23 cellular contexts compared by ENCODE assay signal in the genomic region with DNA sequence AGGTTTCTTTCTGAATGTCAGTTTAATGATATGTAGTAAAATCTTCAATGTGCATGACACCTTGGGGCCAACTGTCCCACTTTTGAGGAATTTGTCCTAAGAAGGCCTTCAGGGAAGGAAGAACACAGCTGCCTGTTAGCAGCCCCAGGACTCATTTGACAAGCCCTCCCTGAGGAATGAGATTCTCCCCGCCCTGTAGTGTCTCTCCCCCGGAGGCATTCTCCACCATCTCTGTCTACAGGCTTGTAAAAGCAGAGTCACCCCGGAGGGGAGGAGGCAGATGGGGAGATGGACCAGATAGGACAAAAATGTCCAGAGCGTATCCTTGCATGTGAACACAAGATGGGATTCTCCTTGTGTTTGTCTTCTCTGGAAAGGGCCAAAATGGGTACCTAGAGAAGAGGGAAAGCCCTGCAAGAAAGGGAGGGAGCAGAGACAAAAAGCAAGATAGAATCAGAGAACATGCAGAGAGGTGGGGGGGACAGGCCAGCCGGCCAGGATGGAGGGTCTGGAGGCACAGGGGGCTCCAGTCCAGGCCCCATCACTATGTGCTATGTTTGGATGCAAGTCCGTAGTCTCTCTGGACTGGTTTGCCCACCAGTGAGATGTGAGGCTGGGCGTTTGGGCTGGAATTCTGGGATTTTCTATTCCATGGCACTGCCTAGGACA. TPM values are rescaled to one million over a fixed set of nuclear protein-coding genes. Genes with fewer than 3 reads are reported as not detected.
DNase-seq lines count a peak whose midpoint lies in the region; ATAC-seq and TF ChIP-seq lines count a peak whose summit lies in the region.
"Had no signal": no experiment of that assay in that cellular context is flagged by ENCODE, and none has a peak within 500 bp of the region (broad histone marks: within the 10 kb centered on the region; RNA-seq: fewer than 3 reads in every experiment).

No MANE protein-coding gene starts in this region.

- H3K36me3 ChIP-seq in esophagus muscularis mucosa: no peaks in the 10 kb centered on the region
- H3K36me3 ChIP-seq in spleen: no peaks in the 10 kb centered on the region
- H3K36me3 ChIP-seq: BE2C, HAP-1, MG63 had no signal

- no peak for ATAC-seq in activated CD8-positive, alpha-beta memory T cell treated with anti-CD3 and anti-CD28 coated beads, Interleukin-2, amount 10 ng/mL, durations not matched to agents 7 days and 5 days
- ATAC-seq in HG02798 (IDR thresholded peaks at IDR 0.05; ENCODE audit: poor library complexity, unreplicated experiment) (no peak), left ventricle myocardium superior (no peak)

- peaks cover 13% of the 10 kb centered on the region for H3K9me3 Mint-ChIP-seq in activated CD8-positive, alpha-beta memory T cell treated with anti-CD3 and anti-CD28 coated beads, Interleukin-2, amount 10 ng/mL, durations not matched to agents 7 days and 5 days (ENCODE audit: low read depth)

- CTCF ChIA-PET in activated CD8-positive, alpha-beta memory T cell treated with anti-CD3 and anti-CD28 coated beads, Interleukin-2, amount 10 ng/mL, durations not matched to agents 7 days and 5 days (lab: Charles Lee): no interaction called here

- no peak overlapping the region for H3K27ac ChIP-seq in esophagus muscularis mucosa (replicated peaks in 1 of 4)
- no peak overlapping the region for H3K27ac ChIP-seq in spleen
- H3K27ac ChIP-seq: PC-9, RWPE1 had no signal

- peaks cover 0 to 45% (median 30%) of the 10 kb centered on the region in 4 donors for H3K9me3 ChIP-seq in esophagus muscularis mucosa
- peaks cover 0 to 49% (median 34%) of the 10 kb centered on the region in 8 donors for H3K9me3 ChIP-seq in spleen
- H3K9me3 ChIP-seq: HAP-1 had no signal

- no peak for TF ChIP-seq CTCF in esophagus muscularis mucosa (IDR thresholded peaks at IDR 0.05)
- TF ChIP-seq CTCF in spleen (IDR thresholded peaks at IDR 0.05 in 8 of 11, conservative IDR thresholded peaks at IDR 0.05 in 3 of 11): no peak

- TF ChIP-seq POLR2A in esophagus muscularis mucosa (IDR thresholded peaks at IDR 0.05; ENCODE audit: low read depth) (no peak), spleen (IDR thresholded peaks at IDR 0.05) (no peak)

- H3K27me3 ChIP-seq in esophagus muscularis mucosa (peaks cover 0 to 17% (median 0%) of the 10 kb centered on the region in 4 donors), spleen (replicated peaks in 1 of 7) (peaks cover 0 to 34% (median 0%) of the 10 kb centered on the region in 7 donors)
- H3K27me3 ChIP-seq: MG63 had no signal

- intact Hi-C loops in esophagus muscularis mucosa (cut with DNase I): no loop called here
- intact Hi-C loops in spleen (cut with DNase I; ENCODE audit: low total_unique reads): no loop called here
- intact Hi-C loops in left ventricle myocardium superior (cut with micrococcal nuclease): no loop called here

- H3K27me3 Mint-ChIP-seq in activated CD8-positive, alpha-beta memory T cell treated with anti-CD3 and anti-CD28 coated beads, Interleukin-2, amount 10 ng/mL, durations not matched to agents 7 days and 5 days: peaks cover 33% of the 10 kb centered on the region

- peak; percentile 30 for DNase-seq in activated CD8-positive, alpha-beta memory T cell treated with anti-CD3 and anti-CD28 coated beads, Interleukin-2, amount 10 ng/mL, durations not matched to agents 7 days and 5 days
- DNase-seq in activated CD8-positive, alpha-beta memory T cell treated with anti-CD3 and anti-CD28 coated beads, Interleukin-2, amount 50 U/mL, for 4 hours: no peak
- DNase-seq in esophagus muscularis mucosa (ENCODE audit: extremely low spot score) (peak; percentile 86), mucosa of gallbladder (ENCODE audit: low spot score) (peak; percentile 6), spleen (peak; percentile 35), left ventricle myocardium superior (no peak)
- no peak for DNase-seq in stimulated activated naive CD4-positive, alpha-beta T cell treated with Interleukin-2 at 50 U/mL for 16 hours (lab: John Stamatoyannopoulos, UW)
- DNase-seq: BE2C, IMR-90, Karpas-422, MG63, NCI-H1048, NCI-H1436, NCI-H1930, NCI-H345, NCI-H524 treated with DMSO at 0.1 percent for 48 hours, PC-9 had no signal

- no peaks in the 10 kb centered on the region for H3K4me1 Mint-ChIP-seq in activated CD8-positive, alpha-beta memory T cell treated with anti-CD3 and anti-CD28 coated beads, Interleukin-2, amount 10 ng/mL, durations not matched to agents 7 days and 5 days

- no peak overlapping the region for H3K4me3 ChIP-seq in esophagus muscularis mucosa
- H3K4me3 ChIP-seq in spleen: no peak overlapping the region
- H3K4me3 ChIP-seq: HAP-1, MG63, PC-9 had no signal

- no peak overlapping the region for H3K27ac Mint-ChIP-seq in activated CD8-positive, alpha-beta memory T cell treated with anti-CD3 and anti-CD28 coated beads, Interleukin-2, amount 10 ng/mL, durations not matched to agents 7 days and 5 days
- H3K27ac Mint-ChIP-seq: CD4-positive, alpha-beta T cell had no signal

- no peaks in the 10 kb centered on the region for H3K4me1 ChIP-seq in esophagus muscularis mucosa
- H3K4me1 ChIP-seq in spleen: no peaks in the 10 kb centered on the region
- H3K4me1 ChIP-seq: BE2C, Caco-2, HAP-1 had no signal

- 88% methylated on average over 7 of the region's 7 CpGs for whole genome bisulfite sequencing in esophagus muscularis mucosa
- whole genome bisulfite sequencing in spleen, 5 donors: 60 to 77% (median 67%) methylated on average over 7 of the region's 7 CpGs

- no peaks in the 10 kb centered on the region for H3K36me3 Mint-ChIP-seq in activated CD8-positive, alpha-beta memory T cell treated with anti-CD3 and anti-CD28 coated beads, Interleukin-2, amount 10 ng/mL, durations not matched to agents 7 days and 5 days

- no peak overlapping the region for H3K4me3 Mint-ChIP-seq in activated CD8-positive, alpha-beta memory T cell treated with anti-CD3 and anti-CD28 coated beads, Interleukin-2, amount 10 ng/mL, durations not matched to agents 7 days and 5 days
- H3K4me3 Mint-ChIP-seq: CD4-positive, alpha-beta T cell had no signal

- TF ChIP-seq EP300 in esophagus muscularis mucosa (IDR thresholded peaks at IDR 0.05): no peak

RNA-seq across cellular contexts. Expression of a gene that starts 12.0 kb away (rescaled TPM):
- total RNA-seq in activated CD8-positive, alpha-beta memory T cell treated with anti-CD3 and anti-CD28 coated beads, Interleukin-2, amount 10 ng/mL, durations not matched to agents 7 days and 5 days: not detected
- total RNA-seq in esophagus muscularis mucosa (not detected), mucosa of gallbladder (0.06 TPM), spleen (not detected), left ventricle myocardium superior (not detected)
- polyA plus RNA-seq in spleen: not detected
- total RNA-seq: A172, IMR-90 had no signal
- polyA plus RNA-seq: IMR-90 had no signal

RNA-seq across cellular contexts. Expression of a gene that starts 47.0 kb away (rescaled TPM):
- total RNA-seq in activated CD8-positive, alpha-beta memory T cell treated with anti-CD3 and anti-CD28 coated beads, Interleukin-2, amount 10 ng/mL, durations not matched to agents 7 days and 5 days: under 1 TPM; 0.30 to 0.50 TPM
- total RNA-seq in esophagus muscularis mucosa (10 to 100 TPM in 3 of 4 donors, 1 to 10 TPM in 1; 7.5 to 18.1 (median 14.4) TPM), mucosa of gallbladder (2.2 TPM), spleen (1 to 10 TPM in 4 of 7 donors, under 1 TPM in 3; 0.37 to 3.6 (median 1.2) TPM), left ventricle myocardium superior (2.5 TPM)
- polyA plus RNA-seq in spleen: under 1 TPM; 0.08 to 0.70 (median 0.11) TPM
- total RNA-seq: CD4-positive, alpha-beta T cell had no signal

Comparison
In these comparisons a context has a peak if more than half of its experiments do, and no peak if none do; other contexts are left out.
1. DNase-seq: peak in activated CD8-positive, alpha-beta memory T cell treated with anti-CD3 and anti-CD28 coated beads, Interleukin-2, amount 10 ng/mL, durations not matched to agents 7 days and 5 days (single experiment), esophagus muscularis mucosa (single experiment), mucosa of gallbladder (single experiment) and spleen (single experiment); none in activated CD8-positive, alpha-beta memory T cell treated with anti-CD3 and anti-CD28 coated beads, Interleukin-2, amount 50 U/mL, for 4 hours (single experiment), stimulated activated naive CD4-positive, alpha-beta T cell treated with Interleukin-2 at 50 U/mL for 16 hours (single experiment) and left ventricle myocardium superior (single experiment).